Comparison of ENCODE assay signal across 26 cellular contexts in genomic region chr2:47844162-47844561, GRCh38.
DNase-seq lines count a peak whose midpoint lies in the region; ATAC-seq, FAIRE-seq and TF ChIP-seq lines count a peak whose summit lies in the region.
"Had no signal": no experiment of that assay in that cellular context is flagged by ENCODE, and none has a peak within 500 bp of the region (broad histone marks: within the 10 kb centered on the region; RNA-seq: fewer than 3 reads in every experiment).

No MANE protein-coding gene starts in this region.

- POLR2A ChIA-PET in activated CD8-positive, alpha-beta T cell treated with anti-CD3 and anti-CD28 coated beads for 36 hours (lab: Charles Lee) = no interaction called here
- POLR2A ChIA-PET in activated CD8-positive, alpha-beta T cell treated with anti-CD3 and anti-CD28 coated beads, Interleukin-2, amount 10 ng/mL, durations not matched to agents 7 days and 5 days (lab: Charles Lee) = no interaction called here
- POLR2A ChIA-PET in CD4-positive, alpha-beta T cell (lab: Charles Lee) = no interaction called here
- POLR2A ChIA-PET in HepG2 (lab: Yijun Ruan, JAX) = no interaction called here

- H3K4me1 ChIP-seq in HepG2 (ENCODE audit: insufficient read depth, low read length) = no peaks in the 10 kb centered on the region
- H3K4me1 ChIP-seq: A549, Caco-2 had no signal

- H3K9ac ChIP-seq in HepG2 (ENCODE audit: insufficient read depth, low read depth, low read length) = no peak overlapping the region

- H3K36me3 Mint-ChIP-seq in activated CD8-positive, alpha-beta T cell treated with anti-CD3 and anti-CD28 coated beads for 36 hours (ENCODE audit: low read depth) = peaks cover 11% of the 10 kb centered on the region
- peaks cover 17% of the 10 kb centered on the region for H3K36me3 Mint-ChIP-seq in activated CD8-positive, alpha-beta T cell treated with anti-CD3 and anti-CD28 coated beads, Interleukin-2, amount 10 ng/mL, durations not matched to agents 7 days and 5 days (ENCODE audit: low read depth)
- peaks cover 43% of the 10 kb centered on the region for H3K36me3 Mint-ChIP-seq in CD4-positive, alpha-beta T cell (ENCODE audit: low read depth)
- peaks cover 46% of the 10 kb centered on the region for H3K36me3 Mint-ChIP-seq in dendritic cell treated with granulocyte-macrophage colony-stimulating factor and Interleukin-4, amounts not matched to agents 40 ng/mL and 50 ng/mL, for 4 days (ENCODE audit: low read depth)
- no peaks in the 10 kb centered on the region for H3K36me3 Mint-ChIP-seq in natural killer cell

- H3K79me2 ChIP-seq in HepG2 (ENCODE audit: insufficient read depth, low read length) = peaks cover 55% of the 10 kb centered on the region

- peaks cover 1 to 19% of the 10 kb centered on the region in 2 experiments; a peak in 2 of 5 replicates for H3K36me3 ChIP-seq in HepG2 (replicated peaks in 1 of 2; ENCODE audit: control insufficient read depth in 1 of 2, insufficient read depth in 2 of 2, low read length in 2 of 2)

- H3K9me3 ChIP-seq in CD4-positive, alpha-beta T cell (ENCODE audit: control insufficient read depth, low read length) = no peaks in the 10 kb centered on the region
- H3K9me3 ChIP-seq in HepG2 (ENCODE audit: low read length) = no peaks in the 10 kb centered on the region
- H3K9me3 ChIP-seq: A549 had no signal

- no peak overlapping the region for H3K27ac ChIP-seq in CD4-positive, alpha-beta T cell (ENCODE audit: low read depth, low read length)
- H3K27ac ChIP-seq in HepG2 (ENCODE audit: extremely low read length, insufficient read depth, low read length) = no peak overlapping the region
- H3K27ac ChIP-seq: A549, brain microvascular endothelial cell had no signal

- H4K20me1 ChIP-seq in HepG2 (ENCODE audit: insufficient read depth, low read length) = peaks cover 12% of the 10 kb centered on the region

- intact Hi-C loops in activated CD8-positive, alpha-beta T cell treated with anti-CD3 and anti-CD28 coated beads for 36 hours (cut with micrococcal nuclease) = no loop called here
- intact Hi-C loops in CD4-positive, alpha-beta T cell (cut with DNase I, micrococcal nuclease) = no loop called here
- intact Hi-C loops in dendritic cell treated with granulocyte-macrophage colony-stimulating factor and Interleukin-4, amounts not matched to agents 40 ng/mL and 50 ng/mL, for 4 days (cut with micrococcal nuclease) = no loop called here
- intact Hi-C loops in natural killer cell (cut with micrococcal nuclease) (no loop called here), HepG2 (cut with micrococcal nuclease; ENCODE audit: unreplicated experiment) (no loop called here)

- H3K27me3 Mint-ChIP-seq in activated CD8-positive, alpha-beta T cell treated with anti-CD3 and anti-CD28 coated beads for 36 hours = no peaks in the 10 kb centered on the region
- H3K27me3 Mint-ChIP-seq in activated CD8-positive, alpha-beta T cell treated with anti-CD3 and anti-CD28 coated beads, Interleukin-2, amount 10 ng/mL, durations not matched to agents 7 days and 5 days (ENCODE audit: low read depth) = no peaks in the 10 kb centered on the region
- no peaks in the 10 kb centered on the region for H3K27me3 Mint-ChIP-seq in CD4-positive, alpha-beta T cell
- no peaks in the 10 kb centered on the region for H3K27me3 Mint-ChIP-seq in dendritic cell treated with granulocyte-macrophage colony-stimulating factor and Interleukin-4, amounts not matched to agents 40 ng/mL and 50 ng/mL, for 4 days
- H3K27me3 Mint-ChIP-seq in natural killer cell (ENCODE audit: low read depth in 2 of 2) = no peaks in the 10 kb centered on the region
- H3K27me3 Mint-ChIP-seq: activated CD4-positive, alpha-beta memory T cell treated with anti-CD3 and anti-CD28 coated beads, Interleukin-2, amount 10 ng/mL, durations not matched to agents 7 days and 5 days had no signal

- H3K9me3 Mint-ChIP-seq in activated CD8-positive, alpha-beta T cell treated with anti-CD3 and anti-CD28 coated beads for 36 hours = no peaks in the 10 kb centered on the region
- H3K9me3 Mint-ChIP-seq in activated CD8-positive, alpha-beta T cell treated with anti-CD3 and anti-CD28 coated beads, Interleukin-2, amount 10 ng/mL, durations not matched to agents 7 days and 5 days (ENCODE audit: insufficient read depth) = no peaks in the 10 kb centered on the region
- H3K9me3 Mint-ChIP-seq in CD4-positive, alpha-beta T cell = no peaks in the 10 kb centered on the region
- no peaks in the 10 kb centered on the region for H3K9me3 Mint-ChIP-seq in dendritic cell treated with granulocyte-macrophage colony-stimulating factor and Interleukin-4, amounts not matched to agents 40 ng/mL and 50 ng/mL, for 4 days
- no peaks in the 10 kb centered on the region for H3K9me3 Mint-ChIP-seq in natural killer cell
- H3K9me3 Mint-ChIP-seq: activated CD4-positive, alpha-beta memory T cell treated with anti-CD3 and anti-CD28 coated beads, Interleukin-2, amount 10 ng/mL, durations not matched to agents 7 days and 5 days; H9 had no signal

- CTCF ChIA-PET in activated CD8-positive, alpha-beta T cell treated with anti-CD3 and anti-CD28 coated beads for 36 hours (lab: Charles Lee) = no interaction called here
- CTCF ChIA-PET in activated CD8-positive, alpha-beta T cell treated with anti-CD3 and anti-CD28 coated beads, Interleukin-2, amount 10 ng/mL, durations not matched to agents 7 days and 5 days (lab: Charles Lee) = no interaction called here
- CTCF ChIA-PET in CD4-positive, alpha-beta T cell (lab: Charles Lee) = no interaction called here
- CTCF ChIA-PET in HepG2 (lab: Yijun Ruan, JAX; ENCODE audit: low intra/inter-chr PET ratio, low total read pairs) = no interaction called here

- H3K4me2 ChIP-seq in HepG2 (ENCODE audit: low read depth, low read length) = no peak overlapping the region
- H3K4me2 ChIP-seq: A549 had no signal

- H3K27me3 ChIP-seq in CD4-positive, alpha-beta T cell (ENCODE audit: control insufficient read depth, insufficient read depth, low read length) = no peaks in the 10 kb centered on the region
- H3K27me3 ChIP-seq in HepG2 (ENCODE audit: control insufficient read depth in 1 of 2, insufficient read depth in 2 of 2, low read length in 2 of 2) = no peaks in the 10 kb centered on the region
- H3K27me3 ChIP-seq: brain microvascular endothelial cell had no signal

- TF ChIP-seq RAD21 in HepG2 (CRISPR knock-in tag; IDR thresholded peaks at IDR 0.05) = no peak

- no TSS peak for BruUV-seq in HepG2 (replicated peaks; lab: Mats Ljungman, UMichigan)

- no peak for FAIRE-seq in HepG2 (lab: Jason Lieb, UNC)
- FAIRE-seq: A549, colon, K562 had no signal

- no peak for TF ChIP-seq EP300 in HepG2 (IDR thresholded peaks at IDR 0.05; ENCODE audit: low read depth in 2 of 2, low read length in 2 of 2)
- no peak for TF ChIP-seq EP300 in HepG2 (CRISPR knock-in tag; IDR thresholded peaks at IDR 0.05; ENCODE audit: borderline replicate concordance)

- TF ChIP-seq POLR2A in HepG2 (IDR thresholded peaks at IDR 0.05; ENCODE audit: insufficient read depth in 1 of 2, low read depth in 2 of 2, low read length in 2 of 2) = no peak

- peaks cover 33% of the 10 kb centered on the region for H3K4me1 Mint-ChIP-seq in activated CD8-positive, alpha-beta T cell treated with anti-CD3 and anti-CD28 coated beads for 36 hours (ENCODE audit: low read depth)
- H3K4me1 Mint-ChIP-seq in activated CD8-positive, alpha-beta T cell treated with anti-CD3 and anti-CD28 coated beads, Interleukin-2, amount 10 ng/mL, durations not matched to agents 7 days and 5 days (ENCODE audit: low read depth) = peaks cover 4% of the 10 kb centered on the region
- peaks cover 48% of the 10 kb centered on the region for H3K4me1 Mint-ChIP-seq in CD4-positive, alpha-beta T cell (ENCODE audit: low read depth)
- H3K4me1 Mint-ChIP-seq in dendritic cell treated with granulocyte-macrophage colony-stimulating factor and Interleukin-4, amounts not matched to agents 40 ng/mL and 50 ng/mL, for 4 days (ENCODE audit: low read depth) = peaks cover 21% of the 10 kb centered on the region
- peaks cover 48% of the 10 kb centered on the region in 2 donors for H3K4me1 Mint-ChIP-seq in natural killer cell

- WGBS in HepG2 (ENCODE audit: low lambda C conversion rate) = over 99% methylated on average over 2 of the region's 2 CpGs

- in situ Hi-C loops in HepG2 (cut with HindIII; ENCODE audit: extremely low pct_ligation_motif_present, low pct_unique_long_range_greater_than_20kb) = no loop called here

- no peak for ATAC-seq in activated CD8-positive, alpha-beta T cell treated with anti-CD3 and anti-CD28 coated beads for 36 hours
- ATAC-seq in activated CD8-positive, alpha-beta T cell treated with anti-CD3 and anti-CD28 coated beads, Interleukin-2, amount 10 ng/mL, durations not matched to agents 7 days and 5 days = no peak
- ATAC-seq in CD4-positive, alpha-beta T cell (ENCODE audit: poor library complexity) = no peak
- ATAC-seq in natural killer cell (no peak), HepG2 (no peak)
- ATAC-seq: A549, K562 had no signal

- no peak for TF ChIP-seq CTCF in activated CD8-positive, alpha-beta T cell treated with anti-CD3 and anti-CD28 coated beads for 36 hours (IDR thresholded peaks at IDR 0.05)
- no peak for TF ChIP-seq CTCF in CD4-positive, alpha-beta T cell (IDR thresholded peaks at IDR 0.05)
- no peak for TF ChIP-seq CTCF in natural killer cell (IDR thresholded peaks at IDR 0.05)
- TF ChIP-seq CTCF in HepG2 (CRISPR knock-in tag; IDR thresholded peaks at IDR 0.05) = no peak

- H3K4me3 ChIP-seq in HepG2 (replicated peaks in 1 of 3; ENCODE audit: insufficient read depth in 1 of 3, low read depth in 2 of 3, low read length in 3 of 3) = no peak overlapping the region
- H3K4me3 ChIP-seq: A549, K562 had no signal

- peak overlapping the region; percentile 3 for H3K27ac Mint-ChIP-seq in activated CD8-positive, alpha-beta T cell treated with anti-CD3 and anti-CD28 coated beads for 36 hours
- no peak overlapping the region for H3K27ac Mint-ChIP-seq in activated CD8-positive, alpha-beta T cell treated with anti-CD3 and anti-CD28 coated beads, Interleukin-2, amount 10 ng/mL, durations not matched to agents 7 days and 5 days
- H3K27ac Mint-ChIP-seq in CD4-positive, alpha-beta T cell = peak overlapping the region; percentile 28
- peak overlapping the region; percentile 39 for H3K27ac Mint-ChIP-seq in dendritic cell treated with granulocyte-macrophage colony-stimulating factor and Interleukin-4, amounts not matched to agents 40 ng/mL and 50 ng/mL, for 4 days
- H3K27ac Mint-ChIP-seq in natural killer cell = peak overlapping the region; percentile 30 to 70
- H3K27ac Mint-ChIP-seq: activated CD4-positive, alpha-beta memory T cell treated with anti-CD3 and anti-CD28 coated beads, Interleukin-2, amount 10 ng/mL, durations not matched to agents 7 days and 5 days had no signal

- no peak for DNase-seq in activated CD8-positive, alpha-beta T cell treated with anti-CD3 and anti-CD28 coated beads for 36 hours
- no peak for DNase-seq in activated CD8-positive, alpha-beta T cell treated with anti-CD3 and anti-CD28 coated beads, Interleukin-2, amount 10 ng/mL, durations not matched to agents 7 days and 5 days
- DNase-seq in CD4-positive, alpha-beta T cell = no peak
- DNase-seq in natural killer cell (no peak), HepG2 (ENCODE audit: low spot score) (no peak), OCI-M2 (lab: John Stamatoyannopoulos, UW; ENCODE audit: unreplicated experiment) (no peak)
- DNase-seq in stimulated activated naive CD4-positive, alpha-beta T cell (lab: John Stamatoyannopoulos, UW) = no peak
- DNase-seq: activated CD4-positive, alpha-beta memory T cell treated with anti-CD3 and anti-CD28 coated beads, Interleukin-2, amount 10 ng/mL, durations not matched to agents 7 days and 5 days; activated gamma-delta T cell; activated T-cell treated with anti-CD3 and anti-CD28 coated beads for 4 hours; amniotic stem cell; brain microvascular endothelial cell; Caco-2; DND-41; effector memory CD4-positive, alpha-beta T cell; H9; NCI-H1105; NCI-H1930; NCI-H526; occipital lobe; SHP77 treated with DMSO at 0.1 percent for 48 hours; trophoblast cell had no signal

- no peak overlapping the region for H3K4me3 Mint-ChIP-seq in activated CD8-positive, alpha-beta T cell treated with anti-CD3 and anti-CD28 coated beads for 36 hours
- no peak overlapping the region for H3K4me3 Mint-ChIP-seq in activated CD8-positive, alpha-beta T cell treated with anti-CD3 and anti-CD28 coated beads, Interleukin-2, amount 10 ng/mL, durations not matched to agents 7 days and 5 days
- H3K4me3 Mint-ChIP-seq in CD4-positive, alpha-beta T cell = no peak overlapping the region
- H3K4me3 Mint-ChIP-seq in dendritic cell treated with granulocyte-macrophage colony-stimulating factor and Interleukin-4, amounts not matched to agents 40 ng/mL and 50 ng/mL, for 4 days = no peak overlapping the region
- H3K4me3 Mint-ChIP-seq in natural killer cell = no peak overlapping the region
- H3K4me3 Mint-ChIP-seq: activated CD4-positive, alpha-beta memory T cell treated with anti-CD3 and anti-CD28 coated beads, Interleukin-2, amount 10 ng/mL, durations not matched to agents 7 days and 5 days; H9 had no signal

- H2AFZ ChIP-seq in HepG2 (ENCODE audit: low read length) = no peak overlapping the region
